In the genomic region with DNA sequence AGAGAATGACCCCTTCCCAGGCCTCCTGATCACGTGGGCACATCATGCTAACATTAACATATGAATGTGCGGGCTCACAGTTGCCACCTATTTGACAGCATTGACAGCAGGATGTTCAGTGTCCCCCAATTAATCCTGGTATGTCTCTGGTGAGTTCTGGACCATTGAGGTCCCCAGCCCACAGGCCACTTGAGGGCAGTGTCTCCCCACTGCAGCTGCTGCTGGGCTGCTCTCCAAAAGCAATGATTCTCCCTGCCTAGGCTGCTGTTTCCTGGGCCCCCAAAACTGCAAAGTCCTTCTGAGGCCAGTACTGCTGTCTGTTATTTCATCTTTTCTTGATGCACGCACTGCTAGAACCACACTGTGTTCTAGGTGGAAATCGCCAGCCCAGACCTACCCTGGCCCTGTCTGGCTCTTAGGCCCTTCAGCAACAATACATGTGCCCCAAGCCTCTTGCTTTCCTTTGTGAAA, we compare ENCODE assay signal across 1 cellular context.
TF ChIP-seq lines count a peak whose summit lies in the region.

No MANE protein-coding gene starts in this region.

TF ChIP-seq in HepG2, 621 proteins besides CTCF, POLR2A, EP300 and RAD21 (continued from another document):
- TF ChIP-seq, protein P1, sequence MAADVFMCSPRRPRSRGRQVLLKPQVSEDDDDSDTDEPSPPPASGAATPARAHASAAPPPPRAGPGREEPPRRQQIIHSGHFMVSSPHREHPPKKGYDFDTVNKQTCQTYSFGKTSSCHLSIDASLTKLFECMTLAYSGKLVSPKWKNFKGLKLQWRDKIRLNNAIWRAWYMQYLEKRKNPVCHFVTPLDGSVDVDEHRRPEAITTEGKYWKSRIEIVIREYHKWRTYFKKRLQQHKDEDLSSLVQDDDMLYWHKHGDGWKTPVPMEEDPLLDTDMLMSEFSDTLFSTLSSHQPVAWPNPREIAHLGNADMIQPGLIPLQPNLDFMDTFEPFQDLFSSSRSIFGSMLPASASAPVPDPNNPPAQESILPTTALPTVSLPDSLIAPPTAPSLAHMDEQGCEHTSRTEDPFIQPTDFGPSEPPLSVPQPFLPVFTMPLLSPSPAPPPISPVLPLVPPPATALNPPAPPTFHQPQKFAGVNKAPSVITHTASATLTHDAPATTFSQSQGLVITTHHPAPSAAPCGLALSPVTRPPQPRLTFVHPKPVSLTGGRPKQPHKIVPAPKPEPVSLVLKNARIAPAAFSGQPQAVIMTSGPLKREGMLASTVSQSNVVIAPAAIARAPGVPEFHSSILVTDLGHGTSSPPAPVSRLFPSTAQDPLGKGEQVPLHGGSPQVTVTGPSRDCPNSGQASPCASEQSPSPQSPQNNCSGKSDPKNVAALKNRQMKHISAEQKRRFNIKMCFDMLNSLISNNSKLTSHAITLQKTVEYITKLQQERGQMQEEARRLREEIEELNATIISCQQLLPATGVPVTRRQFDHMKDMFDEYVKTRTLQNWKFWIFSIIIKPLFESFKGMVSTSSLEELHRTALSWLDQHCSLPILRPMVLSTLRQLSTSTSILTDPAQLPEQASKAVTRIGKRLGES (CRISPR knock-in tag; IDR thresholded peaks at IDR 0.05; ENCODE audit: borderline replicate concordance), result no peak
- TF ChIP-seq ZNF567 (CRISPR knock-in tag; IDR thresholded peaks at IDR 0.05; ENCODE audit: borderline replicate concordance) (peak; percentile 52; the same call in 1 of the 2 replicates), STAG1 (CRISPR knock-in tag; IDR thresholded peaks at IDR 0.05) (peak; percentile 92), ZNF510 (CRISPR knock-in tag; IDR thresholded peaks at IDR 0.05; ENCODE audit: low read depth) (no peak), XRCC5 (optimal IDR thresholded peaks at IDR 0.05; ENCODE audit: low read length) (peak; percentile 53), TEAD3 (CRISPR knock-in tag; optimal IDR thresholded peaks at IDR 0.05; ENCODE audit: borderline replicate concordance) (peak; percentile 54), HNRNPL (IDR thresholded peaks at IDR 0.05; ENCODE audit: low read depth, low read length) (no peak), ZNF777 (CRISPR knock-in tag; IDR thresholded peaks at IDR 0.05) (no peak), DMAP1 (CRISPR knock-in tag; IDR thresholded peaks at IDR 0.05) (no peak)
- TF ChIP-seq, protein P2, sequence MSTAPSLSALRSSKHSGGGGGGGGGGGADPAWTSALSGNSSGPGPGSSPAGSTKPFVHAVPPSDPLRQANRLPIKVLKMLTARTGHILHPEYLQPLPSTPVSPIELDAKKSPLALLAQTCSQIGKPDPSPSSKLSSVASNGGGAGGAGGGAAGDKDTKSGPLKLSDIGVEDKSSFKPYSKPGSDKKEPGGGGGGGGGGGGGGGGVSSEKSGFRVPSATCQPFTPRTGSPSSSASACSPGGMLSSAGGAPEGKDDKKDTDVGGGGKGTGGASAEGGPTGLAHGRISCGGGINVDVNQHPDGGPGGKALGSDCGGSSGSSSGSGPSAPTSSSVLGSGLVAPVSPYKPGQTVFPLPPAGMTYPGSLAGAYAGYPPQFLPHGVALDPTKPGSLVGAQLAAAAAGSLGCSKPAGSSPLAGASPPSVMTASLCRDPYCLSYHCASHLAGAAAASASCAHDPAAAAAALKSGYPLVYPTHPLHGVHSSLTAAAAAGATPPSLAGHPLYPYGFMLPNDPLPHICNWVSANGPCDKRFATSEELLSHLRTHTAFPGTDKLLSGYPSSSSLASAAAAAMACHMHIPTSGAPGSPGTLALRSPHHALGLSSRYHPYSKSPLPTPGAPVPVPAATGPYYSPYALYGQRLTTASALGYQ (CRISPR knock-in tag; IDR thresholded peaks at IDR 0.05), result no peak
